ENCODE assay signal across 18 cellular contexts in genomic region chr2:215218587-215219577, GRCh38.
DNase-seq lines count a peak whose midpoint lies in the region; ATAC-seq and TF ChIP-seq lines count a peak whose summit lies in the region.
"Had no signal": no experiment of that assay in that cellular context is flagged by ENCODE, and none has a peak within 500 bp of the region (broad histone marks: within the 10 kb centered on the region; RNA-seq: fewer than 3 reads in every experiment).

No MANE protein-coding gene starts in this region.

- in situ Hi-C loops in ACHN (cut with HindIII; ENCODE audit: low pct_ligation_motif_present, low pct_unique_long_range_greater_than_20kb, low sequenced_read_pairs), result no loop called here

- no peak overlapping the region for H3K9ac ChIP-seq in adipocyte (ENCODE audit: low read length)
- H3K9ac ChIP-seq: parathyroid adenoma had no signal

- no peaks in the 10 kb centered on the region for H3K36me3 ChIP-seq in adipocyte (ENCODE audit: control insufficient read depth, insufficient read depth, low read length, severe bottlenecking)
- H3K36me3 ChIP-seq: SJCRH30 had no signal

- no peak for TF ChIP-seq CTCF in AG10803 (conservative IDR thresholded peaks at IDR 0.05; ENCODE audit: low read length)

- no peaks in the 10 kb centered on the region for H3K27me3 ChIP-seq in adipocyte (replicated peaks; ENCODE audit: control insufficient read depth, insufficient read depth, low read length)
- H3K27me3 ChIP-seq: SJCRH30 had no signal

- TF ChIP-seq EP300 in Ishikawa (IDR thresholded peaks at IDR 0.05; ENCODE audit: borderline replicate concordance), result no peak

- peak; percentile 5 for DNase-seq in AG10803 (ENCODE audit: low read depth)
- peak; percentile 57 for DNase-seq in adipocyte (ENCODE audit: low read depth)
- DNase-seq in foreskin melanocyte, result peak; percentile 32
- no peak for DNase-seq in cortex of kidney (lab: John Stamatoyannopoulos, UW)
- no peak for DNase-seq in ACHN
- DNase-seq in stimulated activated CD4-positive, alpha-beta T cell treated with anti-CD3 and anti-CD28 coated beads, Interleukin-2, amount 100 ng/mL, for 24 hours, result no peak
- DNase-seq: activated CD4-positive, alpha-beta T cell treated with anti-CD3 and anti-CD28 coated beads for 1 hour; amniotic stem cell; Caco-2; glutamatergic neuron; naive thymus-derived CD8-positive, alpha-beta T cell; NCI-H1092 treated with DMSO at 0.1 percent for 48 hours; SJCRH30; stimulated activated CD4-positive, alpha-beta T cell treated with anti-CD3 and anti-CD28 coated beads, Interleukin-4, amount 100 ng/mL, for 24 hours; T1000 had no signal

- no peak for TF ChIP-seq RAD21 in Ishikawa (IDR thresholded peaks at IDR 0.05; ENCODE audit: low read depth)

- ATAC-seq in HG02623 (IDR thresholded peaks at IDR 0.05; ENCODE audit: unreplicated experiment), result no peak
- ATAC-seq: naive thymus-derived CD8-positive, alpha-beta T cell had no signal

- H3K4me1 ChIP-seq in adipocyte (ENCODE audit: control insufficient read depth, insufficient read depth, low read length), result no peaks in the 10 kb centered on the region
- H3K4me1 ChIP-seq: Caco-2, parathyroid adenoma, SJCRH30 had no signal

- H3K9me3 ChIP-seq in adipocyte (ENCODE audit: control insufficient read depth, low read length), result no peaks in the 10 kb centered on the region
- H3K9me3 ChIP-seq: Caco-2, SJCRH30 had no signal

- H3K4me3 ChIP-seq in AG10803 (ENCODE audit: low read length) (no peak overlapping the region), adipocyte (ENCODE audit: low read length) (no peak overlapping the region)
- H3K4me3 ChIP-seq: SJCRH30 had no signal

TF ChIP-seq in Ishikawa, 13 proteins besides CTCF, POLR2A, EP300 and RAD21:
- TF ChIP-seq TCF12 (IDR thresholded peaks at IDR 0.05; ENCODE audit: low read depth) (no peak), NFIC (IDR thresholded peaks at IDR 0.05) (peak; percentile 33; the same call in 1 of the 2 replicates), CEBPB (IDR thresholded peaks at IDR 0.05) (peak; percentile 91), CREB1 (IDR thresholded peaks at IDR 0.05; ENCODE audit: low read depth) (no peak), YY1 (IDR thresholded peaks at IDR 0.05; ENCODE audit: low read depth) (no peak), FOXM1 (IDR thresholded peaks at IDR 0.05; ENCODE audit: borderline replicate concordance, low read depth) (no peak), TAF1 (IDR thresholded peaks at IDR 0.05; ENCODE audit: low read depth) (no peak), EGR1 (IDR thresholded peaks at IDR 0.05) (no peak)
- TF ChIP-seq, protein P1, sequence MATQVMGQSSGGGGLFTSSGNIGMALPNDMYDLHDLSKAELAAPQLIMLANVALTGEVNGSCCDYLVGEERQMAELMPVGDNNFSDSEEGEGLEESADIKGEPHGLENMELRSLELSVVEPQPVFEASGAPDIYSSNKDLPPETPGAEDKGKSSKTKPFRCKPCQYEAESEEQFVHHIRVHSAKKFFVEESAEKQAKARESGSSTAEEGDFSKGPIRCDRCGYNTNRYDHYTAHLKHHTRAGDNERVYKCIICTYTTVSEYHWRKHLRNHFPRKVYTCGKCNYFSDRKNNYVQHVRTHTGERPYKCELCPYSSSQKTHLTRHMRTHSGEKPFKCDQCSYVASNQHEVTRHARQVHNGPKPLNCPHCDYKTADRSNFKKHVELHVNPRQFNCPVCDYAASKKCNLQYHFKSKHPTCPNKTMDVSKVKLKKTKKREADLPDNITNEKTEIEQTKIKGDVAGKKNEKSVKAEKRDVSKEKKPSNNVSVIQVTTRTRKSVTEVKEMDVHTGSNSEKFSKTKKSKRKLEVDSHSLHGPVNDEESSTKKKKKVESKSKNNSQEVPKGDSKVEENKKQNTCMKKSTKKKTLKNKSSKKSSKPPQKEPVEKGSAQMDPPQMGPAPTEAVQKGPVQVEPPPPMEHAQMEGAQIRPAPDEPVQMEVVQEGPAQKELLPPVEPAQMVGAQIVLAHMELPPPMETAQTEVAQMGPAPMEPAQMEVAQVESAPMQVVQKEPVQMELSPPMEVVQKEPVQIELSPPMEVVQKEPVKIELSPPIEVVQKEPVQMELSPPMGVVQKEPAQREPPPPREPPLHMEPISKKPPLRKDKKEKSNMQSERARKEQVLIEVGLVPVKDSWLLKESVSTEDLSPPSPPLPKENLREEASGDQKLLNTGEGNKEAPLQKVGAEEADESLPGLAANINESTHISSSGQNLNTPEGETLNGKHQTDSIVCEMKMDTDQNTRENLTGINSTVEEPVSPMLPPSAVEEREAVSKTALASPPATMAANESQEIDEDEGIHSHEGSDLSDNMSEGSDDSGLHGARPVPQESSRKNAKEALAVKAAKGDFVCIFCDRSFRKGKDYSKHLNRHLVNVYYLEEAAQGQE (IDR thresholded peaks at IDR 0.05; ENCODE audit: low read depth), result no peak
- TF ChIP-seq, protein P2, sequence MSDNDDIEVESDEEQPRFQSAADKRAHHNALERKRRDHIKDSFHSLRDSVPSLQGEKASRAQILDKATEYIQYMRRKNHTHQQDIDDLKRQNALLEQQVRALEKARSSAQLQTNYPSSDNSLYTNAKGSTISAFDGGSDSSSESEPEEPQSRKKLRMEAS (IDR thresholded peaks at IDR 0.05), result no peak
- TF ChIP-seq, protein P3, sequence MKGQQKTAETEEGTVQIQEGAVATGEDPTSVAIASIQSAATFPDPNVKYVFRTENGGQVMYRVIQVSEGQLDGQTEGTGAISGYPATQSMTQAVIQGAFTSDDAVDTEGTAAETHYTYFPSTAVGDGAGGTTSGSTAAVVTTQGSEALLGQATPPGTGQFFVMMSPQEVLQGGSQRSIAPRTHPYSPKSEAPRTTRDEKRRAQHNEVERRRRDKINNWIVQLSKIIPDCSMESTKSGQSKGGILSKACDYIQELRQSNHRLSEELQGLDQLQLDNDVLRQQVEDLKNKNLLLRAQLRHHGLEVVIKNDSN (IDR thresholded peaks at IDR 0.05), result no peak

Comparison
In these comparisons a context has a peak if more than half of its experiments do, and no peak if none do; other contexts are left out.
1. DNase-seq: peak in AG10803 (single experiment), adipocyte (single experiment) and foreskin melanocyte (single experiment); none in cortex of kidney (single experiment), ACHN (single experiment) and stimulated activated CD4-positive, alpha-beta T cell treated with anti-CD3 and anti-CD28 coated beads, Interleukin-2, amount 100 ng/mL, for 24 hours (0 of 2).